Comparison of ENCODE assay signal across 1 cellular context in genomic region chr20:47428851-47429336, GRCh38.
A peak's percentile ranks its signal among the peaks of the same experiment; 100 is the strongest.
TF ChIP-seq lines count a peak whose summit lies in the region.

No MANE protein-coding gene starts in this region.

TF ChIP-seq in HepG2, 621 proteins besides CTCF, POLR2A, EP300 and RAD21 (continued from another document and continues in another):
- TF ChIP-seq HDAC1 (CRISPR knock-in tag; IDR thresholded peaks at IDR 0.05) (0 out of 2 replicates have a peak, but pooled peaks have one; percentile 37), ZFP41 (CRISPR knock-in tag; IDR thresholded peaks at IDR 0.05; ENCODE audit: borderline replicate concordance) (no peak), ZNF878 (CRISPR knock-in tag; IDR thresholded peaks at IDR 0.05) (no peak), CEBPG (CRISPR knock-in tag; IDR thresholded peaks at IDR 0.05) (peak; percentile 99), HNF4G (IDR thresholded peaks at IDR 0.05; ENCODE audit: borderline replicate concordance, low read depth, low read length) (no peak; the same call in 1 of the 2 replicates), HNF4G (CRISPR knock-in tag; IDR thresholded peaks at IDR 0.05; ENCODE audit: borderline replicate concordance, low read depth) (0 out of 2 replicates have a peak, but pooled peaks have one; percentile 25), HHEX (CRISPR knock-in tag; IDR thresholded peaks at IDR 0.05) (peak; percentile 56; the same call in 1 of the 2 replicates), ATF2 (CRISPR knock-in tag; IDR thresholded peaks at IDR 0.05) (peak; percentile 84), KMT2A (CRISPR knock-in tag; IDR thresholded peaks at IDR 0.05) (0 out of 2 replicates have a peak, but pooled peaks have one; percentile 45), ZNF382 (CRISPR knock-in tag; IDR thresholded peaks at IDR 0.05; ENCODE audit: borderline replicate concordance) (no peak), HMGXB4 (CRISPR knock-in tag; IDR thresholded peaks at IDR 0.05; ENCODE audit: borderline replicate concordance in 1 of 2, low read depth in 1 of 2) (no peak), ZNF441 (CRISPR knock-in tag; IDR thresholded peaks at IDR 0.05; ENCODE audit: borderline replicate concordance) (0 out of 2 replicates have a peak, but pooled peaks have one; percentile 24), BCLAF1 (IDR thresholded peaks at IDR 0.05) (no peak), ELF4 (CRISPR knock-in tag; IDR thresholded peaks at IDR 0.05; ENCODE audit: borderline replicate concordance) (0 out of 2 replicates have a peak, but pooled peaks have one; percentile 15), RERE (CRISPR knock-in tag; IDR thresholded peaks at IDR 0.05; ENCODE audit: low read depth) (no peak), HNF1B (CRISPR knock-in tag; IDR thresholded peaks at IDR 0.05) (peak; percentile 43; the same call in 1 of the 2 replicates), SAP130 (CRISPR knock-in tag; IDR thresholded peaks at IDR 0.05; ENCODE audit: low read depth) (0 out of 2 replicates have a peak, but pooled peaks have one; percentile 9), SNAPC4 (CRISPR knock-in tag; IDR thresholded peaks at IDR 0.05) (no peak), NCOA2 (CRISPR knock-in tag; IDR thresholded peaks at IDR 0.05) (peak; percentile 81), RFXAP (CRISPR knock-in tag; IDR thresholded peaks at IDR 0.05; ENCODE audit: borderline replicate concordance) (peak; percentile 61; the same call in 1 of the 2 replicates), XRCC5 (optimal IDR thresholded peaks at IDR 0.05; ENCODE audit: low read length) (no peak), HDAC2 (CRISPR knock-in tag; IDR thresholded peaks at IDR 0.05) (peak; percentile 49; the same call in 1 of the 2 replicates), MED13 (CRISPR knock-in tag; IDR thresholded peaks at IDR 0.05) (peak; percentile 72; the same call in 1 of the 2 replicates), TBX2 (CRISPR knock-in tag; IDR thresholded peaks at IDR 0.05; ENCODE audit: borderline replicate concordance) (peak; percentile 23; the same call in 1 of the 2 replicates), ZNF574 (CRISPR knock-in tag; IDR thresholded peaks at IDR 0.05) (peak; percentile 37; the same call in 1 of the 2 replicates), ZNF710 (CRISPR knock-in tag; IDR thresholded peaks at IDR 0.05; ENCODE audit: borderline replicate concordance) (peak; percentile 71), ZBTB7B (CRISPR knock-in tag; IDR thresholded peaks at IDR 0.05) (peak; percentile 62)
